ENCODE assay signal across 8 cellular contexts in genomic region chr18:48675330-48675761, GRCh38.
A peak's percentile ranks its signal among the peaks of the same experiment; 100 is the strongest.
DNase-seq lines count a peak whose midpoint lies in the region; ATAC-seq and TF ChIP-seq lines count a peak whose summit lies in the region.

No MANE protein-coding gene starts in this region.

- intact Hi-C loops in heart left ventricle (cut with DNase I) = loop anchor here (1.0 to 10.0 kb wide), 27 partner anchors 72 to 1187 kb away; partner anchors contain the start of genes RPL17 (in 1 of the 10) and SMAD7 (in 1 of the 10)
- intact Hi-C loops in vagina (cut with DNase I) = loop anchor here (10.0 kb wide), 2 partner anchors 499 to 809 kb away; partner anchors contain the start of gene C18orf32

- no peak overlapping the region for H3K4me2 ChIP-seq in SU-DHL-6 (ENCODE audit: low read depth, low read length, poor library complexity, severe bottlenecking)

- H3K9me2 ChIP-seq in SU-DHL-6 (replicated peaks; ENCODE audit: insufficient read depth, low read length) = no peaks in the 10 kb centered on the region

- H3K4me1 ChIP-seq in heart left ventricle (peaks cover 7 to 69% (median 54%) of the 10 kb centered on the region in 12 donors), vagina (peaks cover 21% of the 10 kb centered on the region)

- no peak overlapping the region for H3K4me3 Mint-ChIP-seq in activated naive CD8-positive, alpha-beta T cell treated with anti-CD3 and anti-CD28 coated beads for 36 hours

- H3K4me1 Mint-ChIP-seq in activated naive CD8-positive, alpha-beta T cell treated with anti-CD3 and anti-CD28 coated beads for 36 hours = peaks cover 4% of the 10 kb centered on the region

- H3F3A ChIP-seq in SU-DHL-6 (ENCODE audit: insufficient read depth) = no peaks in the 10 kb centered on the region

- no peak overlapping the region for H3K4me3 ChIP-seq in MG63
- H3K4me3 ChIP-seq in SU-DHL-6 (ENCODE audit: insufficient read depth, low read length, poor library complexity, severe bottlenecking) = no peak overlapping the region
- no peak overlapping the region for H3K4me3 ChIP-seq in heart left ventricle
- H3K4me3 ChIP-seq in vagina = no peak overlapping the region

- no peak overlapping the region for H2AFZ ChIP-seq in SU-DHL-6 (ENCODE audit: low read depth, low read length, severe bottlenecking)

- H3K36me3 ChIP-seq in MG63 (peaks cover 24% of the 10 kb centered on the region), SU-DHL-6 (ENCODE audit: low read length) (no peaks in the 10 kb centered on the region), heart left ventricle (peaks cover 0 to 14% (median 13%) of the 10 kb centered on the region in 9 donors), vagina (peaks cover 0 to 12% of the 10 kb centered on the region in 2 donors)

- H4K20me1 ChIP-seq in SU-DHL-6 (ENCODE audit: low read depth, low read length) = no peaks in the 10 kb centered on the region

- no peak overlapping the region for H3K27ac Mint-ChIP-seq in activated naive CD8-positive, alpha-beta T cell treated with anti-CD3 and anti-CD28 coated beads for 36 hours

- TF ChIP-seq CTCF in SU-DHL-6 (IDR thresholded peaks at IDR 0.05; ENCODE audit: insufficient read depth, low read length, poor library complexity, severe bottlenecking) = peak; percentile 89
- TF ChIP-seq CTCF in heart left ventricle (IDR thresholded peaks at IDR 0.05) = peak; percentile 90 to 99 (median 95)
- TF ChIP-seq CTCF in vagina (IDR thresholded peaks at IDR 0.05) = peak; percentile 88 to 95 (median 91)

- H3K27ac ChIP-seq in SU-DHL-6 (ENCODE audit: low read depth, low read length) = no peak overlapping the region
- H3K27ac ChIP-seq in heart left ventricle = peak overlapping the region in 2 of 12 donors; percentile 13 to 56
- no peak overlapping the region for H3K27ac ChIP-seq in vagina

- no peak overlapping the region for H3K9ac ChIP-seq in SU-DHL-6 (ENCODE audit: low read length)

- ATAC-seq in heart left ventricle = peak; percentile 84 to 92 (median 90)

- H3K27me3 ChIP-seq in MG63 (no peaks in the 10 kb centered on the region), SU-DHL-6 (ENCODE audit: low read length) (no peaks in the 10 kb centered on the region), heart left ventricle (no peaks in the 10 kb centered on the region), vagina (no peaks in the 10 kb centered on the region)

- H3K27me3 Mint-ChIP-seq in activated naive CD8-positive, alpha-beta T cell treated with anti-CD3 and anti-CD28 coated beads for 36 hours = no peaks in the 10 kb centered on the region

- H3K9me3 ChIP-seq in MG63 = 0 out of 2 replicates have a peak, but pooled peaks cover 4% of the 10 kb centered on the region
- H3K9me3 ChIP-seq in SU-DHL-6 (ENCODE audit: insufficient read depth, low read length) = no peaks in the 10 kb centered on the region
- peaks cover 0 to 13% (median 6%) of the 10 kb centered on the region in 12 donors for H3K9me3 ChIP-seq in heart left ventricle
- H3K9me3 ChIP-seq in vagina = no peaks in the 10 kb centered on the region

- peaks cover 11% of the 10 kb centered on the region for H3K36me3 Mint-ChIP-seq in activated naive CD8-positive, alpha-beta T cell treated with anti-CD3 and anti-CD28 coated beads for 36 hours

- TF ChIP-seq POLR2A in heart left ventricle (IDR thresholded peaks at IDR 0.05) (no peak), vagina (IDR thresholded peaks at IDR 0.05) (no peak)

- DNase-seq in GDM1 (lab: John Stamatoyannopoulos, UW) (peak; percentile 69), H4 (ENCODE audit: low spot score) (peak; percentile 77), MG63 (peak; percentile 81), heart left ventricle (peak; percentile 86 to 93 (median 89)), pulmonary artery endothelial cell (ENCODE audit: low read depth, low spot score) (peak; percentile 50), vagina (ENCODE audit: extremely low spot score in 2 of 2) (no peak)
- DNase-seq in activated naive CD8-positive, alpha-beta T cell treated with anti-CD3 and anti-CD28 coated beads for 36 hours = peak; percentile 80

- WGBS in heart left ventricle, 4 donors = 0 to 18% (median 11%) methylated on average over 2 to 10 of the region's 10 CpGs

- no peaks in the 10 kb centered on the region for H3K79me2 ChIP-seq in SU-DHL-6 (ENCODE audit: insufficient read depth, low read length)

- H3K9me3 Mint-ChIP-seq in activated naive CD8-positive, alpha-beta T cell treated with anti-CD3 and anti-CD28 coated beads for 36 hours = peaks cover 10% of the 10 kb centered on the region

Comparison
In these comparisons a context has a peak if more than half of its experiments do, and no peak if none do; other contexts are left out.
1. DNase-seq: peak in GDM1 (single experiment), H4 (single experiment), MG63 (single experiment), activated naive CD8-positive, alpha-beta T cell treated with anti-CD3 and anti-CD28 coated beads for 36 hours (single experiment), heart left ventricle (5 of 5) and pulmonary artery endothelial cell (single experiment); none in vagina (0 of 2).
2. Peak in every context shown above with its lines, with median percentiles within 50 percentile points of each other: CTCF ChIP-seq.